ENCODE assay signal across 34 cellular contexts in the genomic region with DNA sequence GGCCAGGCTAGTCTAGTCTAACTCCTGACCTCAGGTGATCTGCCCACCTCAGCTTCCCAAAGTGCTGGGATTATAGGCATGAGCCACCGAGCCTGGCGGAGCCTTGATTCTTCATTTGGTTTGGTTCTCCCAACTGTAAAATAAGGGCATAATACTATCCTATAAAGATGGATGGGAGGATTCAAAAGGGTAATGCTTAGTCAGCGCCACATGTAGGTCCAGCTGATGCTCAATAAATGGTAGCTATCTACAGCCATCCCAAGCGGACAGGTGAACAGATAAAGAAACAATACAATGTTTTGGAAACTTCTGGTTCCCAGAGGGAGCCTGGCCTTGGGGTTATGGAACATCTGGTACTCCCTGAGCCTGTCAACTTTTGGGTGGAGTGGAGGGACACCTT.
"Had no signal": no experiment of that assay in that cellular context is flagged by ENCODE, and none has a peak within 500 bp of the region (broad histone marks: within the 10 kb centered on the region; RNA-seq: fewer than 3 reads in every experiment).

No MANE protein-coding gene starts in this region.

- H3K27me3 ChIP-seq: ascending aorta, cardiac muscle cell had no signal

- ATAC-seq: activated CD8-positive, alpha-beta memory T cell treated with anti-CD3 and anti-CD28 coated beads, Interleukin-2, amount 10 ng/mL, durations not matched to agents 7 days and 5 days; PC-3 had no signal

- H3K9me3 ChIP-seq: ascending aorta had no signal

- H3K4me1 Mint-ChIP-seq: activated CD4-positive, alpha-beta memory T cell treated with anti-CD3 and anti-CD28 coated beads, Interleukin-2, amount 10 ng/mL, durations not matched to agents 7 days and 5 days; activated naive CD8-positive, alpha-beta T cell treated with anti-CD3 and anti-CD28 coated beads, Interleukin-2, amount 10 ng/mL, durations not matched to agents 7 days and 5 days had no signal

- H3K4me3 ChIP-seq: ascending aorta, cardiac muscle cell had no signal

- H3K9me3 Mint-ChIP-seq: activated CD4-positive, alpha-beta memory T cell treated with anti-CD3 and anti-CD28 coated beads, Interleukin-2, amount 10 ng/mL, durations not matched to agents 7 days and 5 days; activated naive CD8-positive, alpha-beta T cell treated with anti-CD3 and anti-CD28 coated beads, Interleukin-2, amount 10 ng/mL, durations not matched to agents 7 days and 5 days had no signal

- H3K27ac ChIP-seq: ascending aorta, cardiac muscle cell, WERI-Rb-1 had no signal

- H3K36me3 ChIP-seq: ascending aorta, cardiac muscle cell, WERI-Rb-1 had no signal

- DNase-seq: activated CD4-positive, alpha-beta memory T cell treated with anti-CD3 and anti-CD28 coated beads, Interleukin-2, amount 10 ng/mL, durations not matched to agents 7 days and 5 days; activated CD4-positive, alpha-beta T cell treated with anti-CD3 and anti-CD28 coated beads for 1 hour; activated CD4-positive, alpha-beta T cell treated with anti-CD3 and anti-CD28 coated beads for 48 hours; activated CD4-positive, CD25-positive, alpha-beta regulatory T cell; activated CD8-positive, alpha-beta memory T cell treated with anti-CD3 and anti-CD28 coated beads for 24 hours; activated CD8-positive, alpha-beta memory T cell treated with anti-CD3 and anti-CD28 coated beads, Interleukin-2, amount 10 ng/mL, durations not matched to agents 7 days and 5 days; activated CD8-positive, alpha-beta memory T cell treated with anti-CD3 and anti-CD28 coated beads, Interleukin-2, amount 50 U/mL, for 48 hours; activated effector memory CD4-positive, alpha-beta T cell treated with anti-CD3 and anti-CD28 coated beads, Interleukin-2, amount 50 U/mL, for 16 hours; activated naive CD4-positive, alpha-beta T cell; activated naive CD4-positive, alpha-beta T cell treated with anti-CD3 and anti-CD28 coated beads, Interleukin-2, amount 50 U/mL, for 16 hours; activated T-cell treated with anti-CD3 and anti-CD28 coated beads, Interleukin-2, amount 50 U/mL, for 48 hours; amygdala; Kasumi-1; MM.1S; MV-4-11; NCI-H1092; NCI-H1436 treated with DMSO at 0.1 percent for 48 hours; NCI-H1694 treated with DMSO at 0.1 percent for 48 hours; NCI-H2029; NCI-H2107; NCI-H2171; NCI-H510A; NCI-H526; NCI-H748 treated with DMSO at 0.1 percent for 48 hours; NK-92 treated with Interleukin-12 subunit alpha and Interleukin-12 subunit beta, amount 100 ng/mL, for 24 hours; PC-3; Right ventricle myocardium superior; SW 1271; T-helper 1 cell; T1000; WERI-Rb-1 had no signal

- H3K27ac Mint-ChIP-seq: activated CD4-positive, alpha-beta memory T cell treated with anti-CD3 and anti-CD28 coated beads, Interleukin-2, amount 10 ng/mL, durations not matched to agents 7 days and 5 days; activated CD8-positive, alpha-beta memory T cell treated with anti-CD3 and anti-CD28 coated beads, Interleukin-2, amount 10 ng/mL, durations not matched to agents 7 days and 5 days had no signal

- H3K4me1 ChIP-seq: ascending aorta had no signal

- H3K4me3 Mint-ChIP-seq: activated CD4-positive, alpha-beta memory T cell treated with anti-CD3 and anti-CD28 coated beads, Interleukin-2, amount 10 ng/mL, durations not matched to agents 7 days and 5 days; activated CD8-positive, alpha-beta memory T cell treated with anti-CD3 and anti-CD28 coated beads, Interleukin-2, amount 10 ng/mL, durations not matched to agents 7 days and 5 days; activated naive CD8-positive, alpha-beta T cell treated with anti-CD3 and anti-CD28 coated beads, Interleukin-2, amount 10 ng/mL, durations not matched to agents 7 days and 5 days had no signal

- H3K27me3 Mint-ChIP-seq: activated CD4-positive, alpha-beta memory T cell treated with anti-CD3 and anti-CD28 coated beads, Interleukin-2, amount 10 ng/mL, durations not matched to agents 7 days and 5 days; activated CD8-positive, alpha-beta memory T cell treated with anti-CD3 and anti-CD28 coated beads, Interleukin-2, amount 10 ng/mL, durations not matched to agents 7 days and 5 days; activated naive CD8-positive, alpha-beta T cell treated with anti-CD3 and anti-CD28 coated beads, Interleukin-2, amount 10 ng/mL, durations not matched to agents 7 days and 5 days had no signal
